Comparison of ENCODE assay signal across 18 cellular contexts in the genomic region with DNA sequence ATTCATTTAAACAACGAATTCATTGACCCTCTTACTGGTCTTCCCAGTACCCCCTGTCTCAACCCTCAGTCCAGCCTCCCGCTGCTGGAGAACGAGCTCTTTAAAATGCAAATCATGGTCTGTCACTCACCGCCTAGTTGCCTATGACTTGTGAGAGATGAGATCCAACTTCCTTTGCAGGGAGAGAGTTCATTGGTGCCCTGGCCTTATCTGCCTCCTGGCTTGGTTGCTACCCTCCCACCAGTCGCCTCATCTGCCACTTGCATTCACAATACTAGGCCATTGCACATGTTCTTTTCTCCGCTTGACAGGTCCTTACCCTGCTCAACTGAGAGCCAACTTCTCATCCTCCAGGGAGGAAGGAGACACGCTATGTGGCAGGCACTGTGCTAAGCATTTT. TPM values are rescaled to one million over a fixed set of nuclear protein-coding genes. Genes with fewer than 3 reads are reported as not detected.
DNase-seq lines count a peak whose midpoint lies in the region; ATAC-seq and TF ChIP-seq lines count a peak whose summit lies in the region.
"Had no signal": no experiment of that assay in that cellular context is flagged by ENCODE, and none has a peak within 500 bp of the region (broad histone marks: within the 10 kb centered on the region; RNA-seq: fewer than 3 reads in every experiment).

No MANE protein-coding gene starts in this region.

- peaks cover 43% of the 10 kb centered on the region for H3K4me1 Mint-ChIP-seq in activated CD8-positive, alpha-beta T cell treated with anti-CD3 and anti-CD28 coated beads, Interleukin-2, amount 10 ng/mL, durations not matched to agents 7 days and 5 days (ENCODE audit: low read depth)
- H3K4me1 Mint-ChIP-seq in activated CD8-positive, alpha-beta T cell treated with anti-CD3 and anti-CD28 coated beads for 36 hours (ENCODE audit: low read depth), result peaks cover 17% of the 10 kb centered on the region
- H3K4me1 Mint-ChIP-seq in WTC11, result peaks cover 18% of the 10 kb centered on the region
- peaks cover 41 to 74% (median 59%) of the 10 kb centered on the region in 3 donors for H3K4me1 Mint-ChIP-seq in naive B cell

- no peaks in the 10 kb centered on the region for H3K9me3 ChIP-seq in SJCRH30 (replicated peaks)
- no peaks in the 10 kb centered on the region for H3K9me3 ChIP-seq in lower lobe of right lung
- H3K9me3 ChIP-seq: Caco-2 had no signal

- H3K27ac Mint-ChIP-seq in activated CD8-positive, alpha-beta T cell treated with anti-CD3 and anti-CD28 coated beads, Interleukin-2, amount 10 ng/mL, durations not matched to agents 7 days and 5 days, result no peak overlapping the region
- H3K27ac Mint-ChIP-seq in activated CD8-positive, alpha-beta T cell treated with anti-CD3 and anti-CD28 coated beads for 36 hours, result no peak overlapping the region
- H3K27ac Mint-ChIP-seq in WTC11, result no peak overlapping the region
- H3K27ac Mint-ChIP-seq in naive B cell, result peak overlapping the region in 5 of 6 donors; percentile 12 to 97 (median 91)

- H3K36me3 Mint-ChIP-seq in activated CD8-positive, alpha-beta T cell treated with anti-CD3 and anti-CD28 coated beads, Interleukin-2, amount 10 ng/mL, durations not matched to agents 7 days and 5 days (ENCODE audit: low read depth), result no peaks in the 10 kb centered on the region
- no peaks in the 10 kb centered on the region for H3K36me3 Mint-ChIP-seq in activated CD8-positive, alpha-beta T cell treated with anti-CD3 and anti-CD28 coated beads for 36 hours (ENCODE audit: low read depth)
- H3K36me3 Mint-ChIP-seq in WTC11 (no peaks in the 10 kb centered on the region), naive B cell (peaks cover 0 to 9% of the 10 kb centered on the region in 2 donors)
- H3K36me3 Mint-ChIP-seq: IgD-negative memory B cell had no signal

- H3K27me3 ChIP-seq in SJCRH30 (peaks cover 6% of the 10 kb centered on the region; the same call in 1 of the 2 replicates), lower lobe of right lung (ENCODE audit: low read depth) (peaks cover 8% of the 10 kb centered on the region)

- H3K4me1 ChIP-seq in SJCRH30 (no peaks in the 10 kb centered on the region; the same call in 1 of the 2 replicates), lower lobe of right lung (peaks cover 5% of the 10 kb centered on the region)
- H3K4me1 ChIP-seq: Caco-2 had no signal

- CTCF ChIA-PET in activated CD8-positive, alpha-beta T cell treated with anti-CD3 and anti-CD28 coated beads, Interleukin-2, amount 10 ng/mL, durations not matched to agents 7 days and 5 days (lab: Charles Lee), result interaction anchor here (1.5 kb wide), 1 partner anchor 16 kb away, joined by 8 read pairs; no protein-coding TSS in a partner anchor
- CTCF ChIA-PET in activated CD8-positive, alpha-beta T cell treated with anti-CD3 and anti-CD28 coated beads for 36 hours (lab: Charles Lee), result interaction anchor here (1.1 to 1.9 kb wide), 2 partner anchors 10 to 15 kb away, joined by 3 to 9 read pairs; no protein-coding TSS in a partner anchor
- CTCF ChIA-PET in WTC11 (lab: Charles Lee), result interaction anchor here (1.0 to 1.7 kb wide), 7 partner anchors 12 to 269 kb away, joined by 3 to 10 read pairs (median 4); no protein-coding TSS in a partner anchor

- H3K4me3 ChIP-seq in SJCRH30 (no peak overlapping the region), lower lobe of right lung (no peak overlapping the region)

- no peaks in the 10 kb centered on the region for H3K36me3 ChIP-seq in SJCRH30
- H3K36me3 ChIP-seq in lower lobe of right lung, result no peaks in the 10 kb centered on the region

- TF ChIP-seq CTCF in activated CD8-positive, alpha-beta T cell treated with anti-CD3 and anti-CD28 coated beads for 36 hours (IDR thresholded peaks at IDR 0.05), result no peak
- TF ChIP-seq CTCF in WTC11 (IDR thresholded peaks at IDR 0.05) (no peak), lower lobe of right lung (IDR thresholded peaks at IDR 0.05) (no peak)

- peaks cover 74% of the 10 kb centered on the region for H3K27me3 Mint-ChIP-seq in activated CD8-positive, alpha-beta T cell treated with anti-CD3 and anti-CD28 coated beads, Interleukin-2, amount 10 ng/mL, durations not matched to agents 7 days and 5 days (ENCODE audit: low read depth)
- H3K27me3 Mint-ChIP-seq in activated CD8-positive, alpha-beta T cell treated with anti-CD3 and anti-CD28 coated beads for 36 hours, result peaks cover 74% of the 10 kb centered on the region
- H3K27me3 Mint-ChIP-seq in WTC11 (ENCODE audit: low read depth) (peaks cover 76% of the 10 kb centered on the region), naive B cell (peaks cover 15 to 46% (median 34%) of the 10 kb centered on the region in 3 donors)

- POLR2A ChIA-PET in activated CD8-positive, alpha-beta T cell treated with anti-CD3 and anti-CD28 coated beads, Interleukin-2, amount 10 ng/mL, durations not matched to agents 7 days and 5 days (lab: Charles Lee), result no interaction called here
- POLR2A ChIA-PET in activated CD8-positive, alpha-beta T cell treated with anti-CD3 and anti-CD28 coated beads for 36 hours (lab: Charles Lee), result interaction anchor here (0.6 to 1.5 kb wide), 3 partner anchors 18 to 46 kb away, joined by 3 to 4 read pairs (median 3); no protein-coding TSS in a partner anchor
- POLR2A ChIA-PET in WTC11 (lab: Charles Lee), result interaction anchor here (1.5 kb wide), 1 partner anchor 55 kb away, joined by 8 read pairs; no protein-coding TSS in a partner anchor

- DNase-seq in activated CD8-positive, alpha-beta T cell treated with anti-CD3 and anti-CD28 coated beads, Interleukin-2, amount 10 ng/mL, durations not matched to agents 7 days and 5 days, result peak; percentile 13
- no peak for DNase-seq in activated CD8-positive, alpha-beta T cell treated with anti-CD3 and anti-CD28 coated beads for 36 hours
- DNase-seq in WTC11 (ENCODE audit: low spot score), result no peak
- peak; percentile 75 for DNase-seq in naive B cell
- no peak for DNase-seq in SJCRH30
- DNase-seq in NCI-H2029 treated with DMSO at 0.1 percent for 48 hours (lab: John Stamatoyannopoulos, UW), result no peak
- no peak for DNase-seq in lower lobe of right lung
- no peak for DNase-seq in amygdala (lab: John Stamatoyannopoulos, UW)
- DNase-seq: 8988T, Caco-2, MV-4-11, NCI-H1436, NCI-H2081, NCI-H2227 treated with DMSO at 0.1 percent for 48 hours had no signal

- H3K4me3 Mint-ChIP-seq in activated CD8-positive, alpha-beta T cell treated with anti-CD3 and anti-CD28 coated beads, Interleukin-2, amount 10 ng/mL, durations not matched to agents 7 days and 5 days, result no peak overlapping the region
- no peak overlapping the region for H3K4me3 Mint-ChIP-seq in activated CD8-positive, alpha-beta T cell treated with anti-CD3 and anti-CD28 coated beads for 36 hours
- H3K4me3 Mint-ChIP-seq in WTC11 (no peak overlapping the region), naive B cell (peak overlapping the region; percentile 5 to 88 (median 68))

- intact Hi-C loops in activated CD8-positive, alpha-beta T cell treated with anti-CD3 and anti-CD28 coated beads for 36 hours (cut with micrococcal nuclease), result no loop called here
- intact Hi-C loops in lower lobe of right lung (cut with DNase I), result no loop called here

- no peaks in the 10 kb centered on the region for H3K9me3 Mint-ChIP-seq in activated CD8-positive, alpha-beta T cell treated with anti-CD3 and anti-CD28 coated beads, Interleukin-2, amount 10 ng/mL, durations not matched to agents 7 days and 5 days (ENCODE audit: insufficient read depth)
- H3K9me3 Mint-ChIP-seq in activated CD8-positive, alpha-beta T cell treated with anti-CD3 and anti-CD28 coated beads for 36 hours, result no peaks in the 10 kb centered on the region
- no peaks in the 10 kb centered on the region for H3K9me3 Mint-ChIP-seq in WTC11
- H3K9me3 Mint-ChIP-seq in naive B cell, result peaks cover 0 to 4% (median 0%) of the 10 kb centered on the region in 7 donors
- H3K9me3 Mint-ChIP-seq: IgD-negative memory B cell had no signal

- ATAC-seq in activated CD8-positive, alpha-beta T cell treated with anti-CD3 and anti-CD28 coated beads, Interleukin-2, amount 10 ng/mL, durations not matched to agents 7 days and 5 days, result no peak
- no peak for ATAC-seq in activated CD8-positive, alpha-beta T cell treated with anti-CD3 and anti-CD28 coated beads for 36 hours
- ATAC-seq in WTC11 (peak; percentile 59), naive B cell (ENCODE audit: low read depth in 2 of 2) (peak; percentile 52 to 53), lower lobe of right lung (no peak)
- ATAC-seq: Right ventricle myocardium inferior, SK-N-SH treated with all-trans-retinoic acid at 6 μM for 48 hours had no signal

- no peak overlapping the region for H3K27ac ChIP-seq in SJCRH30
- H3K27ac ChIP-seq in lower lobe of right lung, result no peak overlapping the region
- H3K27ac ChIP-seq: C4-2B had no signal

TF ChIP-seq in WTC11, 78 proteins besides CTCF, POLR2A, EP300 and RAD21 (continues in another document):
- TF ChIP-seq GABPB1 (CRISPR knock-in tag; IDR thresholded peaks at IDR 0.05), result no peak
- no peak for TF ChIP-seq ZNF423 (CRISPR knock-in tag; IDR thresholded peaks at IDR 0.05)
- TF ChIP-seq, protein P1, sequence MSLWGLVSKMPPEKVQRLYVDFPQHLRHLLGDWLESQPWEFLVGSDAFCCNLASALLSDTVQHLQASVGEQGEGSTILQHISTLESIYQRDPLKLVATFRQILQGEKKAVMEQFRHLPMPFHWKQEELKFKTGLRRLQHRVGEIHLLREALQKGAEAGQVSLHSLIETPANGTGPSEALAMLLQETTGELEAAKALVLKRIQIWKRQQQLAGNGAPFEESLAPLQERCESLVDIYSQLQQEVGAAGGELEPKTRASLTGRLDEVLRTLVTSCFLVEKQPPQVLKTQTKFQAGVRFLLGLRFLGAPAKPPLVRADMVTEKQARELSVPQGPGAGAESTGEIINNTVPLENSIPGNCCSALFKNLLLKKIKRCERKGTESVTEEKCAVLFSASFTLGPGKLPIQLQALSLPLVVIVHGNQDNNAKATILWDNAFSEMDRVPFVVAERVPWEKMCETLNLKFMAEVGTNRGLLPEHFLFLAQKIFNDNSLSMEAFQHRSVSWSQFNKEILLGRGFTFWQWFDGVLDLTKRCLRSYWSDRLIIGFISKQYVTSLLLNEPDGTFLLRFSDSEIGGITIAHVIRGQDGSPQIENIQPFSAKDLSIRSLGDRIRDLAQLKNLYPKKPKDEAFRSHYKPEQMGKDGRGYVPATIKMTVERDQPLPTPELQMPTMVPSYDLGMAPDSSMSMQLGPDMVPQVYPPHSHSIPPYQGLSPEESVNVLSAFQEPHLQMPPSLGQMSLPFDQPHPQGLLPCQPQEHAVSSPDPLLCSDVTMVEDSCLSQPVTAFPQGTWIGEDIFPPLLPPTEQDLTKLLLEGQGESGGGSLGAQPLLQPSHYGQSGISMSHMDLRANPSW (CRISPR knock-in tag; conservative IDR thresholded peaks at IDR 0.05; ENCODE audit: low read depth), result no peak
- no peak for TF ChIP-seq ZNF416 (CRISPR knock-in tag; IDR thresholded peaks at IDR 0.05)
- no peak for TF ChIP-seq MYBL2 (CRISPR knock-in tag; IDR thresholded peaks at IDR 0.05)

RNA-seq across cellular contexts. Expression of a gene that starts 54.0 kb away (rescaled TPM):
- 10 to 100 TPM; 11.3 to 12.3 TPM for total RNA-seq in activated CD8-positive, alpha-beta T cell treated with anti-CD3 and anti-CD28 coated beads, Interleukin-2, amount 10 ng/mL, durations not matched to agents 7 days and 5 days
- 10 to 100 TPM; 47.9 to 48.2 TPM for total RNA-seq in activated CD8-positive, alpha-beta T cell treated with anti-CD3 and anti-CD28 coated beads for 36 hours
- total RNA-seq in WTC11 (2021) (16.6 to 23.9 TPM (median 21.6 TPM) in 3 replicates), lower lobe of right lung (33.3 TPM)
- polyA plus RNA-seq in naive B cell (ENCODE audit: low read depth in 6 of 6), result 10 to 100 TPM; 30.6 to 56.1 (median 44.9) TPM
- 12.4 and 13.0 TPM in 2 replicates for total RNA-seq in SJCRH30 (2014; rRNA removed; shearing (Covaris generic))

Comparison
In these comparisons a context has a peak if more than half of its experiments do, and no peak if none do; other contexts are left out.
1. DNase-seq: peak in activated CD8-positive, alpha-beta T cell treated with anti-CD3 and anti-CD28 coated beads, Interleukin-2, amount 10 ng/mL, durations not matched to agents 7 days and 5 days (single experiment) and naive B cell (single experiment); none in activated CD8-positive, alpha-beta T cell treated with anti-CD3 and anti-CD28 coated beads for 36 hours (single experiment), WTC11 (single experiment), SJCRH30 (0 of 2), NCI-H2029 treated with DMSO at 0.1 percent for 48 hours (single experiment), lower lobe of right lung (single experiment) and amygdala (0 of 56).
2. ATAC-seq: peak in WTC11 (single experiment) and naive B cell (2 of 2); none in activated CD8-positive, alpha-beta T cell treated with anti-CD3 and anti-CD28 coated beads, Interleukin-2, amount 10 ng/mL, durations not matched to agents 7 days and 5 days (single experiment), activated CD8-positive, alpha-beta T cell treated with anti-CD3 and anti-CD28 coated beads for 36 hours (single experiment) and lower lobe of right lung (0 of 2).
3. H3K27ac Mint-ChIP-seq: peak in naive B cell (5 of 6); none in activated CD8-positive, alpha-beta T cell treated with anti-CD3 and anti-CD28 coated beads, Interleukin-2, amount 10 ng/mL, durations not matched to agents 7 days and 5 days (single experiment), activated CD8-positive, alpha-beta T cell treated with anti-CD3 and anti-CD28 coated beads for 36 hours (single experiment) and WTC11 (single experiment).
4. H3K4me3 Mint-ChIP-seq: peak in naive B cell (8 of 8); none in activated CD8-positive, alpha-beta T cell treated with anti-CD3 and anti-CD28 coated beads, Interleukin-2, amount 10 ng/mL, durations not matched to agents 7 days and 5 days (single experiment), activated CD8-positive, alpha-beta T cell treated with anti-CD3 and anti-CD28 coated beads for 36 hours (single experiment) and WTC11 (single experiment).